In genomic region chr19:53977991-53978731, GRCh38 we compare ENCODE assay signal across 1 cellular context.
TF ChIP-seq lines count a peak whose summit lies in the region.

No MANE protein-coding gene starts in this region.

TF ChIP-seq in HEK293, 187 proteins besides CTCF, POLR2A, EP300 and RAD21 (continued from another document):
- no peak for TF ChIP-seq ZBTB11 (tag by site-specific recombination; conservative IDR thresholded peaks at IDR 0.05; ENCODE audit: low read depth)
